In genomic region chr10:95391570-95392249, GRCh38 we compare ENCODE assay signal across 10 cellular contexts.
DNase-seq lines count a peak whose midpoint lies in the region; ATAC-seq and TF ChIP-seq lines count a peak whose summit lies in the region.
"Had no signal": no experiment of that assay in that cellular context is flagged by ENCODE, and none has a peak within 500 bp of the region (broad histone marks: within the 10 kb centered on the region; RNA-seq: fewer than 3 reads in every experiment).

No MANE protein-coding gene starts in this region.

- H3K27me3 ChIP-seq in AG04450 (ENCODE audit: control insufficient read depth, insufficient read depth, low read length): peaks cover 2% of the 10 kb centered on the region
- H3K27me3 ChIP-seq: suprapubic skin had no signal

- DNase-seq in AG04450 (ENCODE audit: low read depth, low spot score) (peak; percentile 7), HCEC 1CT (peak; percentile 30), iPS-NIHi11 (ENCODE audit: low spot score) (peak; percentile 85), mucosa of gallbladder (ENCODE audit: low spot score) (no peak)
- no peak for DNase-seq in activated effector memory CD4-positive, alpha-beta T cell treated with anti-CD3 and anti-CD28 coated beads, Interleukin-2, amount 50 U/mL, for 16 hours
- DNase-seq: amygdala had no signal

- H3K4me3 ChIP-seq in AG04450 (ENCODE audit: low read depth, low read length): no peak overlapping the region
- H3K4me3 ChIP-seq: suprapubic skin had no signal

- H3K27ac ChIP-seq in AG04450 (ENCODE audit: low read depth, low read length) (no peak overlapping the region), angular gyrus (ENCODE audit: low read depth, low read length) (peak overlapping the region; percentile 15)
- H3K27ac ChIP-seq: suprapubic skin had no signal

- H3K9me3 ChIP-seq in AG04450 (ENCODE audit: control insufficient read depth, insufficient read depth, low read length): no peaks in the 10 kb centered on the region
- H3K9me3 ChIP-seq: suprapubic skin had no signal

- CTCF ChIA-PET in AG04450 (lab: Charles Lee): interaction anchor here (0.7 to 1.6 kb wide), 4 partner anchors 17 to 723 kb away, joined by 3 to 8 read pairs (median 6); no protein-coding TSS in a partner anchor

- peak; percentile 47 for TF ChIP-seq CTCF in AG04450 (IDR thresholded peaks at IDR 0.05; ENCODE audit: low read depth, low read length)

- ATAC-seq in HG03175 (IDR thresholded peaks at IDR 0.05; ENCODE audit: unreplicated experiment): no peak
- no peak for ATAC-seq in HG03442 (IDR thresholded peaks at IDR 0.05; ENCODE audit: unreplicated experiment)

- POLR2A ChIA-PET in AG04450 (lab: Yijun Ruan, JAX): no interaction called here

Comparison
In these comparisons a context has a peak if more than half of its experiments do, and no peak if none do; other contexts are left out.
1. DNase-seq: peak in AG04450 (single experiment), HCEC 1CT (single experiment) and iPS-NIHi11 (single experiment); none in activated effector memory CD4-positive, alpha-beta T cell treated with anti-CD3 and anti-CD28 coated beads, Interleukin-2, amount 50 U/mL, for 16 hours (single experiment) and mucosa of gallbladder (single experiment).